Comparison of ENCODE assay signal across 18 cellular contexts in genomic region chr3:141945726-141946125, GRCh38.
DNase-seq lines count a peak whose midpoint lies in the region; ATAC-seq and TF ChIP-seq lines count a peak whose summit lies in the region.
"Had no signal": no experiment of that assay in that cellular context is flagged by ENCODE, and none has a peak within 500 bp of the region (broad histone marks: within the 10 kb centered on the region; RNA-seq: fewer than 3 reads in every experiment).

No MANE protein-coding gene starts in this region.

- H3K14ac ChIP-seq in neuronal stem cell (ENCODE audit: low read length): no peak overlapping the region

- no peak overlapping the region for H3K4ac ChIP-seq in neuronal stem cell (ENCODE audit: low read length)

- no peak overlapping the region for H3K4me2 ChIP-seq in neuronal stem cell (ENCODE audit: insufficient read depth, low read length, poor library complexity, severe bottlenecking)
- H3K4me2 ChIP-seq: BLaER1 treated with 17β-estradiol and CSF1 and Interleukin-3, amounts not matched to agents 10 nM and 100 nM had no signal

- no peak overlapping the region for H2BK15ac ChIP-seq in neuronal stem cell (ENCODE audit: low read length)

- H3K9me3 ChIP-seq in neuronal stem cell (replicated peaks in 1 of 2; ENCODE audit: control insufficient read depth in 2 of 2, insufficient read depth in 1 of 2, low read depth in 1 of 2, low read length in 2 of 2): no peaks in the 10 kb centered on the region

- H3K4me1 ChIP-seq in neuronal stem cell (ENCODE audit: control insufficient read depth in 2 of 2, insufficient read depth in 1 of 2, low read depth in 1 of 2, low read length in 2 of 2): peaks cover 0 to 4% of the 10 kb centered on the region in 2 donors

- no peak overlapping the region for H2BK120ac ChIP-seq in neuronal stem cell (ENCODE audit: low read depth, low read length)

- H2AFZ ChIP-seq in neuronal stem cell (ENCODE audit: low read length): no peak overlapping the region

- peaks cover 10 to 15% of the 10 kb centered on the region in 2 donors for H3K36me3 ChIP-seq in neuronal stem cell (replicated peaks in 1 of 2; ENCODE audit: control insufficient read depth in 2 of 2, insufficient read depth in 2 of 2, low read length in 2 of 2)

- DNase-seq in Caki2 (ENCODE audit: low read depth) (peak; percentile 45), LHCN-M2 (ENCODE audit: low read depth) (peak; percentile 50), cerebellum (ENCODE audit: low spot score) (peak; percentile 78), neuronal stem cell (ENCODE audit: low spot score) (no peak), T-helper 1 cell (no peak), NCI-H2081 treated with DMSO at 0.1 percent for 48 hours (lab: John Stamatoyannopoulos, UW) (no peak), HuH-7 (ENCODE audit: low spot score) (no peak)
- DNase-seq: CD8-positive, alpha-beta T cell; DMS79; NCI-H1105 treated with DMSO at 0.1 percent for 48 hours; NCI-H187; NCI-H226; NCI-H526; Right ventricle myocardium superior had no signal

- H3K79me1 ChIP-seq in neuronal stem cell (ENCODE audit: low read depth, low read length): no peaks in the 10 kb centered on the region

- H2AK5ac ChIP-seq in neuronal stem cell (ENCODE audit: low read depth, low read length): no peak overlapping the region

- H3K18ac ChIP-seq in neuronal stem cell (ENCODE audit: low read length): peak overlapping the region; percentile 68

- H4K91ac ChIP-seq in neuronal stem cell (ENCODE audit: low read depth, low read length, poor library complexity): no peak overlapping the region

- ATAC-seq in SK-N-SH treated with all-trans-retinoic acid at 6 μM for 48 hours: no peak
- ATAC-seq: CD8-positive, alpha-beta T cell; HCT116 had no signal

- no peak overlapping the region for H2BK12ac ChIP-seq in neuronal stem cell (ENCODE audit: low read length)

- no peak overlapping the region for H3K9ac ChIP-seq in neuronal stem cell (ENCODE audit: low read depth, low read length, poor library complexity)
- H3K9ac ChIP-seq: BLaER1 treated with 17β-estradiol and CSF1 and Interleukin-3, amounts not matched to agents 10 nM and 100 nM had no signal

- H3K27me3 ChIP-seq in neuronal stem cell (ENCODE audit: control insufficient read depth in 3 of 3, insufficient read depth in 3 of 3, low read depth in 1 of 3, low read length in 3 of 3): no peaks in the 10 kb centered on the region
- H3K27me3 ChIP-seq: BLaER1 treated with 17β-estradiol and CSF1 and Interleukin-3, amounts not matched to agents 10 nM and 100 nM had no signal

- no peak overlapping the region for H3K27ac ChIP-seq in neuronal stem cell (replicated peaks; ENCODE audit: low read length)
- H3K27ac ChIP-seq: BLaER1 treated with 17β-estradiol and CSF1 and Interleukin-3, amounts not matched to agents 10 nM and 100 nM; SK-N-MC had no signal

- no peak overlapping the region for H3K23ac ChIP-seq in neuronal stem cell (ENCODE audit: low read depth, low read length, poor library complexity)

- no CpG with 5 or more reads among the region's 8 CpGs for WGBS in neuronal stem cell (ENCODE audit: extremely low coverage in 2 of 2, insufficient read length in 2 of 2, insufficient replicate concordance in 1 of 2), 2 donors

- no peak overlapping the region for H4K8ac ChIP-seq in neuronal stem cell (ENCODE audit: low read depth, low read length)

- in situ Hi-C loops in Caki2 (cut with HindIII; ENCODE audit: low pct_unique_long_range_greater_than_20kb, low sequenced_read_pairs): no loop called here

- peak overlapping the region; percentile 72 for H2BK5ac ChIP-seq in neuronal stem cell (ENCODE audit: low read length)

- no peak overlapping the region for H3K4me3 ChIP-seq in neuronal stem cell (ENCODE audit: low read length in 2 of 2)
- H3K4me3 ChIP-seq: BLaER1 treated with 17β-estradiol and CSF1 and Interleukin-3, amounts not matched to agents 10 nM and 100 nM; SK-N-MC had no signal

TF ChIP-seq in SK-N-SH treated with all-trans-retinoic acid at 6 μM for 48 hours, 23 proteins besides CTCF, POLR2A, EP300 and RAD21:
- TF ChIP-seq ESRRG (CRISPR knock-in tag; IDR thresholded peaks at IDR 0.05) (no peak), ZNF70 (CRISPR knock-in tag; IDR thresholded peaks at IDR 0.05) (no peak), PPARA (CRISPR knock-in tag; IDR thresholded peaks at IDR 0.05; ENCODE audit: borderline replicate concordance) (no peak), SNAI2 (CRISPR knock-in tag; IDR thresholded peaks at IDR 0.05) (no peak), ARNTL (CRISPR knock-in tag; IDR thresholded peaks at IDR 0.05; ENCODE audit: borderline replicate concordance, low read depth) (no peak), ISL1 (CRISPR knock-in tag; IDR thresholded peaks at IDR 0.05) (no peak), TSHZ2 (CRISPR knock-in tag; IDR thresholded peaks at IDR 0.05) (no peak), ZC3H10 (CRISPR knock-in tag; IDR thresholded peaks at IDR 0.05) (no peak), OSR1 (CRISPR knock-in tag; IDR thresholded peaks at IDR 0.05) (no peak), CSRNP3 (CRISPR knock-in tag; IDR thresholded peaks at IDR 0.05) (no peak)
- TF ChIP-seq, protein P1, sequence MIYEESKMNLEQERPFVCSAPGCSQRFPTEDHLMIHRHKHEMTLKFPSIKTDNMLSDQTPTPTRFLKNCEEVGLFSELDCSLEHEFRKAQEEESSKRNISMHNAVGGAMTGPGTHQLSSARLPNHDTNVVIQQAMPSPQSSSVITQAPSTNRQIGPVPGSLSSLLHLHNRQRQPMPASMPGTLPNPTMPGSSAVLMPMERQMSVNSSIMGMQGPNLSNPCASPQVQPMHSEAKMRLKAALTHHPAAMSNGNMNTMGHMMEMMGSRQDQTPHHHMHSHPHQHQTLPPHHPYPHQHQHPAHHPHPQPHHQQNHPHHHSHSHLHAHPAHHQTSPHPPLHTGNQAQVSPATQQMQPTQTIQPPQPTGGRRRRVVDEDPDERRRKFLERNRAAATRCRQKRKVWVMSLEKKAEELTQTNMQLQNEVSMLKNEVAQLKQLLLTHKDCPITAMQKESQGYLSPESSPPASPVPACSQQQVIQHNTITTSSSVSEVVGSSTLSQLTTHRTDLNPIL (CRISPR knock-in tag; IDR thresholded peaks at IDR 0.05; ENCODE audit: low read depth): no peak

Comparison
In these comparisons a context has a peak if more than half of its experiments do, and no peak if none do; other contexts are left out.
1. DNase-seq: peak in Caki2 (single experiment), LHCN-M2 (single experiment) and cerebellum (single experiment); none in neuronal stem cell (single experiment), T-helper 1 cell (0 of 5), NCI-H2081 treated with DMSO at 0.1 percent for 48 hours (single experiment) and HuH-7 (single experiment).